Comparison of ENCODE assay signal across 2 cellular contexts in the genomic region with DNA sequence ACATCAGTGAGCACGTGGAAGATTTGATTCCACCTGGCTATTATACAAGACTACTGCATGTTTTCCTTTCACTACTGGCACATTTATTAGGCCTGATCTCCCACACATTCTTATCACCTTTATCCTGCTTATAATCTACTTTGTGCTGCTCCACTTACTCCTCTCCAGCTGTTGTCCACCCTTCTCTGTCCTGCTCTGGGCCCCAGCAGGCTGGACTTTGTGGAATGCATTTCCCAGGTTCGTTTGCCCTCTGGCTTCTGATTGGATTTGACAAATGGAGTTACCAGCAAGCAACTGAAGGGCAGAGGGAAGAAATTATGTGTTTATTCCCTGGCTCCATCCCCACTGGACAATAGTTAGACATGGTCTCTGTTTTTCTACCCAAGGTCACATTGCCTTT.
TF ChIP-seq lines count a peak whose summit lies in the region.

No MANE protein-coding gene starts in this region.

TF ChIP-seq in IMR-90, 13 proteins besides CTCF, POLR2A, EP300 and RAD21 (continued from another document):
- TF ChIP-seq, protein P1, sequence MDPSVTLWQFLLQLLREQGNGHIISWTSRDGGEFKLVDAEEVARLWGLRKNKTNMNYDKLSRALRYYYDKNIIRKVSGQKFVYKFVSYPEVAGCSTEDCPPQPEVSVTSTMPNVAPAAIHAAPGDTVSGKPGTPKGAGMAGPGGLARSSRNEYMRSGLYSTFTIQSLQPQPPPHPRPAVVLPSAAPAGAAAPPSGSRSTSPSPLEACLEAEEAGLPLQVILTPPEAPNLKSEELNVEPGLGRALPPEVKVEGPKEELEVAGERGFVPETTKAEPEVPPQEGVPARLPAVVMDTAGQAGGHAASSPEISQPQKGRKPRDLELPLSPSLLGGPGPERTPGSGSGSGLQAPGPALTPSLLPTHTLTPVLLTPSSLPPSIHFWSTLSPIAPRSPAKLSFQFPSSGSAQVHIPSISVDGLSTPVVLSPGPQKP (IDR thresholded peaks at IDR 0.05; ENCODE audit: borderline replicate concordance, low read depth, low read length): no peak
- TF ChIP-seq, protein P2, sequence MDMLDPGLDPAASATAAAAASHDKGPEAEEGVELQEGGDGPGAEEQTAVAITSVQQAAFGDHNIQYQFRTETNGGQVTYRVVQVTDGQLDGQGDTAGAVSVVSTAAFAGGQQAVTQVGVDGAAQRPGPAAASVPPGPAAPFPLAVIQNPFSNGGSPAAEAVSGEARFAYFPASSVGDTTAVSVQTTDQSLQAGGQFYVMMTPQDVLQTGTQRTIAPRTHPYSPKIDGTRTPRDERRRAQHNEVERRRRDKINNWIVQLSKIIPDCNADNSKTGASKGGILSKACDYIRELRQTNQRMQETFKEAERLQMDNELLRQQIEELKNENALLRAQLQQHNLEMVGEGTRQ (IDR thresholded peaks at IDR 0.05; ENCODE audit: low read depth, low read length): no peak
- TF ChIP-seq MXI1 (IDR thresholded peaks at IDR 0.05; ENCODE audit: borderline replicate concordance, low read depth, low read length): no peak
- TF ChIP-seq MAZ (IDR thresholded peaks at IDR 0.05; ENCODE audit: borderline replicate concordance, low read depth, low read length): no peak
- no peak for TF ChIP-seq NFE2L2 (IDR thresholded peaks at IDR 0.05; ENCODE audit: low read depth, low read length)
- no peak for TF ChIP-seq MAFK (IDR thresholded peaks at IDR 0.05; ENCODE audit: low read depth, low read length)
- no peak for TF ChIP-seq CHD1 (IDR thresholded peaks at IDR 0.05; ENCODE audit: low read depth, low read length)
- no peak for TF ChIP-seq CEBPB (IDR thresholded peaks at IDR 0.05; ENCODE audit: low read depth, low read length)
- no peak for TF ChIP-seq RCOR1 (IDR thresholded peaks at IDR 0.05; ENCODE audit: insufficient replicate concordance, low read length)
- no peak for TF ChIP-seq FOS (IDR thresholded peaks at IDR 0.05; ENCODE audit: low read depth, low read length)

TF ChIP-seq in SK-N-SH treated with all-trans-retinoic acid at 6 μM for 48 hours, 23 proteins besides CTCF, POLR2A, EP300 and RAD21 (continued from another document):
- TF ChIP-seq, protein P3, sequence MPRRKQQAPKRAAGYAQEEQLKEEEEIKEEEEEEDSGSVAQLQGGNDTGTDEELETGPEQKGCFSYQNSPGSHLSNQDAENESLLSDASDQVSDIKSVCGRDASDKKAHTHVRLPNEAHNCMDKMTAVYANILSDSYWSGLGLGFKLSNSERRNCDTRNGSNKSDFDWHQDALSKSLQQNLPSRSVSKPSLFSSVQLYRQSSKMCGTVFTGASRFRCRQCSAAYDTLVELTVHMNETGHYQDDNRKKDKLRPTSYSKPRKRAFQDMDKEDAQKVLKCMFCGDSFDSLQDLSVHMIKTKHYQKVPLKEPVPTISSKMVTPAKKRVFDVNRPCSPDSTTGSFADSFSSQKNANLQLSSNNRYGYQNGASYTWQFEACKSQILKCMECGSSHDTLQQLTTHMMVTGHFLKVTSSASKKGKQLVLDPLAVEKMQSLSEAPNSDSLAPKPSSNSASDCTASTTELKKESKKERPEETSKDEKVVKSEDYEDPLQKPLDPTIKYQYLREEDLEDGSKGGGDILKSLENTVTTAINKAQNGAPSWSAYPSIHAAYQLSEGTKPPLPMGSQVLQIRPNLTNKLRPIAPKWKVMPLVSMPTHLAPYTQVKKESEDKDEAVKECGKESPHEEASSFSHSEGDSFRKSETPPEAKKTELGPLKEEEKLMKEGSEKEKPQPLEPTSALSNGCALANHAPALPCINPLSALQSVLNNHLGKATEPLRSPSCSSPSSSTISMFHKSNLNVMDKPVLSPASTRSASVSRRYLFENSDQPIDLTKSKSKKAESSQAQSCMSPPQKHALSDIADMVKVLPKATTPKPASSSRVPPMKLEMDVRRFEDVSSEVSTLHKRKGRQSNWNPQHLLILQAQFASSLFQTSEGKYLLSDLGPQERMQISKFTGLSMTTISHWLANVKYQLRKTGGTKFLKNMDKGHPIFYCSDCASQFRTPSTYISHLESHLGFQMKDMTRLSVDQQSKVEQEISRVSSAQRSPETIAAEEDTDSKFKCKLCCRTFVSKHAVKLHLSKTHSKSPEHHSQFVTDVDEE (CRISPR knock-in tag; IDR thresholded peaks at IDR 0.05): no peak
- TF ChIP-seq ZNF565 (CRISPR knock-in tag; conservative IDR thresholded peaks at IDR 0.05; ENCODE audit: low read depth) (no peak), TCF4 (CRISPR knock-in tag; IDR thresholded peaks at IDR 0.05; ENCODE audit: borderline replicate concordance) (no peak), PPARA (CRISPR knock-in tag; IDR thresholded peaks at IDR 0.05; ENCODE audit: borderline replicate concordance) (no peak), CSDC2 (CRISPR knock-in tag; IDR thresholded peaks at IDR 0.05) (no peak), RARB (CRISPR knock-in tag; IDR thresholded peaks at IDR 0.05) (no peak), ESRRG (CRISPR knock-in tag; IDR thresholded peaks at IDR 0.05) (no peak), ZC3H10 (CRISPR knock-in tag; IDR thresholded peaks at IDR 0.05) (no peak), SNAI2 (CRISPR knock-in tag; IDR thresholded peaks at IDR 0.05) (no peak), ISL1 (CRISPR knock-in tag; IDR thresholded peaks at IDR 0.05) (no peak), GLIS3 (CRISPR knock-in tag; IDR thresholded peaks at IDR 0.05) (no peak)
